In genomic region chr1:31694069-31694909, GRCh38 we compare ENCODE assay signal across 1 cellular context.
TF ChIP-seq lines count a peak whose summit lies in the region.

No MANE protein-coding gene starts in this region.

TF ChIP-seq in WTC11, 78 proteins besides CTCF, POLR2A, EP300 and RAD21 (continued from another document):
- TF ChIP-seq ZNF425 (CRISPR knock-in tag; conservative IDR thresholded peaks at IDR 0.05) (no peak), NFYB (CRISPR knock-in tag; conservative IDR thresholded peaks at IDR 0.05; ENCODE audit: low read depth) (no peak), MLX (CRISPR knock-in tag; IDR thresholded peaks at IDR 0.05) (no peak), ZNF219 (CRISPR knock-in tag; IDR thresholded peaks at IDR 0.05; ENCODE audit: borderline replicate concordance) (no peak), AR (CRISPR knock-in tag; IDR thresholded peaks at IDR 0.05) (no peak), ATF3 (CRISPR knock-in tag; conservative IDR thresholded peaks at IDR 0.05) (no peak), ERG (CRISPR knock-in tag; IDR thresholded peaks at IDR 0.05) (no peak), ETV6 (CRISPR knock-in tag; IDR thresholded peaks at IDR 0.05) (no peak), RELA (CRISPR knock-in tag; IDR thresholded peaks at IDR 0.05; ENCODE audit: borderline replicate concordance) (no peak), E2F1 (CRISPR knock-in tag; IDR thresholded peaks at IDR 0.05) (no peak), CREB1 (CRISPR knock-in tag; IDR thresholded peaks at IDR 0.05) (no peak), AFF4 (CRISPR knock-in tag; IDR thresholded peaks at IDR 0.05; ENCODE audit: borderline replicate concordance) (no peak), FOXP1 (CRISPR knock-in tag; IDR thresholded peaks at IDR 0.05; ENCODE audit: borderline replicate concordance) (no peak), CREM (CRISPR knock-in tag; IDR thresholded peaks at IDR 0.05) (no peak)
